ENCODE assay signal across 8 cellular contexts in genomic region chr5:147455321-147455720, GRCh38. TPM values are rescaled to one million over a fixed set of nuclear protein-coding genes. Genes with fewer than 3 reads are reported as not detected.
DNase-seq lines count a peak whose midpoint lies in the region; ATAC-seq and TF ChIP-seq lines count a peak whose summit lies in the region.

No MANE protein-coding gene starts in this region.

- H3K79me2 ChIP-seq in osteoblast (ENCODE audit: insufficient read depth, low read length), result peaks cover 20% of the 10 kb centered on the region

- no peak overlapping the region for H2AFZ ChIP-seq in osteoblast (ENCODE audit: low read length)

- H3K4me3 ChIP-seq in cardiac fibroblast (replicated peaks in 1 of 2; ENCODE audit: low read depth in 2 of 2, low read length in 2 of 2), result peak overlapping the region in 1 of 2 donors; percentile 18
- H3K4me3 ChIP-seq in osteoblast (ENCODE audit: insufficient read depth, low read length), result peak overlapping the region; percentile 9

- H3K9me3 ChIP-seq in osteoblast (ENCODE audit: low read depth, low read length), result no peaks in the 10 kb centered on the region

- H3K27ac ChIP-seq in osteoblast (ENCODE audit: low read depth, low read length) (peak overlapping the region; percentile 77), foreskin keratinocyte (no peak overlapping the region)

- H3K4me1 ChIP-seq in osteoblast (ENCODE audit: insufficient read depth, low read length), result peaks cover 22% of the 10 kb centered on the region
- peaks cover 10% of the 10 kb centered on the region for H3K4me1 ChIP-seq in foreskin keratinocyte

- H4K20me1 ChIP-seq in osteoblast (ENCODE audit: insufficient read depth, low read length), result peaks cover 5% of the 10 kb centered on the region

- peak; percentile 39 for DNase-seq in EL
- DNase-seq in cardiac fibroblast (ENCODE audit: low read depth in 2 of 2), result peak; percentile 93 to 97
- DNase-seq in osteoblast (ENCODE audit: insufficient read length, low spot score, missing footprints), result no peak
- DNase-seq in foreskin keratinocyte, result no peak
- DNase-seq in activated CD4-positive, CD25-positive, alpha-beta regulatory T cell (lab: John Stamatoyannopoulos, UW), result no peak

- peak overlapping the region; percentile 72 for H3K4me2 ChIP-seq in osteoblast (ENCODE audit: insufficient read depth, low read length)

- TF ChIP-seq CTCF in cardiac fibroblast (IDR thresholded peaks at IDR 0.05; ENCODE audit: low read depth, low read length) (no peak), osteoblast (IDR thresholded peaks at IDR 0.05; ENCODE audit: extremely low read depth, low read depth, low read length) (no peak), foreskin keratinocyte (conservative IDR thresholded peaks at IDR 0.05) (no peak)

- ATAC-seq in HG03521 (IDR thresholded peaks at IDR 0.05; ENCODE audit: unreplicated experiment) (peak; percentile 29), GM18520 (IDR thresholded peaks at IDR 0.05; ENCODE audit: unreplicated experiment) (no peak), HG03135 (IDR thresholded peaks at IDR 0.05; ENCODE audit: unreplicated experiment) (no peak), foreskin keratinocyte (no peak)

- peaks cover 5% of the 10 kb centered on the region for H3K27me3 ChIP-seq in osteoblast (ENCODE audit: insufficient read depth, low read length)
- peaks cover 42% of the 10 kb centered on the region for H3K27me3 ChIP-seq in foreskin keratinocyte

- H3K36me3 ChIP-seq in osteoblast (ENCODE audit: insufficient read depth, low read length), result no peaks in the 10 kb centered on the region

RNA-seq across cellular contexts. Expression of gene DPYSL3, which starts 54.5 kb away (rescaled TPM):
- total RNA-seq in osteoblast (80.4 and 119 TPM in 2 replicates), foreskin keratinocyte (29.4 and 53.6 TPM in 2 replicates)
- 14.5 and 24.3 TPM in 2 replicates for polyA plus RNA-seq in foreskin keratinocyte

Comparison
In these comparisons a context has a peak if more than half of its experiments do, and no peak if none do; other contexts are left out.
1. DNase-seq: peak in EL (single experiment) and cardiac fibroblast (2 of 2); none in osteoblast (single experiment), foreskin keratinocyte (0 of 2) and activated CD4-positive, CD25-positive, alpha-beta regulatory T cell (0 of 4).